In genomic region chr4:97984545-97985131, GRCh38 we compare ENCODE assay signal across 1 cellular context.
TF ChIP-seq lines count a peak whose summit lies in the region.

No MANE protein-coding gene starts in this region.

TF ChIP-seq in GM23338, 12 proteins besides CTCF, POLR2A, EP300 and RAD21 (continued from another document):
- TF ChIP-seq, protein P1, sequence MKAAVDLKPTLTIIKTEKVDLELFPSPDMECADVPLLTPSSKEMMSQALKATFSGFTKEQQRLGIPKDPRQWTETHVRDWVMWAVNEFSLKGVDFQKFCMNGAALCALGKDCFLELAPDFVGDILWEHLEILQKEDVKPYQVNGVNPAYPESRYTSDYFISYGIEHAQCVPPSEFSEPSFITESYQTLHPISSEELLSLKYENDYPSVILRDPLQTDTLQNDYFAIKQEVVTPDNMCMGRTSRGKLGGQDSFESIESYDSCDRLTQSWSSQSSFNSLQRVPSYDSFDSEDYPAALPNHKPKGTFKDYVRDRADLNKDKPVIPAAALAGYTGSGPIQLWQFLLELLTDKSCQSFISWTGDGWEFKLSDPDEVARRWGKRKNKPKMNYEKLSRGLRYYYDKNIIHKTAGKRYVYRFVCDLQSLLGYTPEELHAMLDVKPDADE (IDR thresholded peaks at IDR 0.05), result no peak
